Comparison of ENCODE assay signal across 19 cellular contexts in genomic region chr9:81552571-81552970, GRCh38.
DNase-seq lines count a peak whose midpoint lies in the region; ATAC-seq and TF ChIP-seq lines count a peak whose summit lies in the region.
"Had no signal": no experiment of that assay in that cellular context is flagged by ENCODE, and none has a peak within 500 bp of the region (broad histone marks: within the 10 kb centered on the region; RNA-seq: fewer than 3 reads in every experiment).

No MANE protein-coding gene starts in this region.

- no peaks in the 10 kb centered on the region for H4K20me1 ChIP-seq in GM23338 (replicated peaks; ENCODE audit: insufficient read depth)

- no peaks in the 10 kb centered on the region for H3K36me3 ChIP-seq in GM23338 (ENCODE audit: insufficient read depth)
- H3K36me3 ChIP-seq: MG63, ovary had no signal

- H3K9me2 ChIP-seq in GM23338 (ENCODE audit: insufficient read depth): peaks cover 16% of the 10 kb centered on the region; the same call in 1 of the 2 replicates

- no peaks in the 10 kb centered on the region for H3K9me3 Mint-ChIP-seq in GM23338
- H3K9me3 Mint-ChIP-seq in osteocyte (ENCODE audit: unreplicated experiment): no peaks in the 10 kb centered on the region
- H3K9me3 Mint-ChIP-seq: activated T-cell treated with anti-CD3 and anti-CD28 coated beads, Interleukin-2, amount 50 U/mL, for 4 hours; T-cell had no signal

- H3K36me3 Mint-ChIP-seq in GM23338 (ENCODE audit: low read depth) (no peaks in the 10 kb centered on the region), osteocyte (ENCODE audit: unreplicated experiment) (no peaks in the 10 kb centered on the region)
- H3K36me3 Mint-ChIP-seq: T-cell had no signal

- no peaks in the 10 kb centered on the region for H3F3A ChIP-seq in GM23338 (replicated peaks; ENCODE audit: low read depth)

- DNase-seq in GM23338 (ENCODE audit: low spot score) (no peak), NCI-H69 (lab: John Stamatoyannopoulos, UW) (peak; percentile 75), left lobe of liver (ENCODE audit: low spot score) (no peak), osteocyte (ENCODE audit: extremely low spot score, unreplicated experiment) (no peak), NCI-H2107 treated with DMSO at 0.1 percent for 48 hours (lab: John Stamatoyannopoulos, UW; ENCODE audit: unreplicated experiment) (no peak), NCI-H2107 (lab: John Stamatoyannopoulos, UW) (no peak)
- DNase-seq: activated CD4-positive, alpha-beta T cell treated with anti-CD3 and anti-CD28 coated beads for 36 hours; activated CD8-positive, alpha-beta memory T cell treated with anti-CD3 and anti-CD28 coated beads for 24 hours; activated naive CD4-positive, alpha-beta T cell treated with Interleukin-2 at 50 U/mL for 16 hours; activated T-cell treated with anti-CD3 and anti-CD28 coated beads, Interleukin-2, amount 50 U/mL, for 4 hours; dermis blood vessel endothelial cell; GOT3; MG63; NCI-H1436; NCI-H226; NCI-H774; ovary; T-cell had no signal

- peak overlapping the region; percentile 12; the same call in 1 of the 2 replicates for H2AFZ ChIP-seq in GM23338

- H3K27ac ChIP-seq in GM23338 (ENCODE audit: low read depth): peak overlapping the region; percentile 11; the same call in 1 of the 2 replicates
- H3K27ac ChIP-seq: ovary had no signal

- no peak overlapping the region for H3K4me2 ChIP-seq in GM23338

- no peak overlapping the region for H3K4me3 Mint-ChIP-seq in GM23338
- no peak overlapping the region for H3K4me3 Mint-ChIP-seq in osteocyte (ENCODE audit: unreplicated experiment)
- H3K4me3 Mint-ChIP-seq: activated CD4-positive, alpha-beta T cell treated with anti-CD3 and anti-CD28 coated beads for 36 hours; activated T-cell treated with anti-CD3 and anti-CD28 coated beads, Interleukin-2, amount 50 U/mL, for 4 hours; T-cell had no signal

- peaks cover 51% of the 10 kb centered on the region for H3K4me1 ChIP-seq in GM23338 (ENCODE audit: insufficient read depth)

- no peaks in the 10 kb centered on the region for H3K27me3 ChIP-seq in GM23338 (ENCODE audit: insufficient read depth)
- H3K27me3 ChIP-seq: MG63, ovary had no signal

- no peaks in the 10 kb centered on the region for H3K79me2 ChIP-seq in GM23338 (replicated peaks; ENCODE audit: insufficient read depth)

- no peak overlapping the region for H3K27ac Mint-ChIP-seq in GM23338
- H3K27ac Mint-ChIP-seq in osteocyte (ENCODE audit: unreplicated experiment): no peak overlapping the region
- H3K27ac Mint-ChIP-seq: activated CD4-positive, alpha-beta T cell treated with anti-CD3 and anti-CD28 coated beads for 36 hours; T-cell had no signal

- no peak overlapping the region for H3K4me3 ChIP-seq in GM23338
- H3K4me3 ChIP-seq: MG63, ovary had no signal

- peak in 1 of 2 experiments; percentile 30; a peak in 1 of 4 replicates for TF ChIP-seq CTCF in GM23338 (conservative IDR thresholded peaks at IDR 0.05; ENCODE audit: low read depth in 2 of 2)
- peak; percentile 29 for TF ChIP-seq CTCF in osteocyte (IDR thresholded peaks at IDR 0.05)

- H3K4me1 Mint-ChIP-seq in GM23338 (peaks cover 45% of the 10 kb centered on the region), osteocyte (ENCODE audit: unreplicated experiment) (peaks cover 36% of the 10 kb centered on the region)
- H3K4me1 Mint-ChIP-seq: activated CD4-positive, alpha-beta T cell treated with anti-CD3 and anti-CD28 coated beads for 36 hours; T-cell had no signal

- H3K27me3 Mint-ChIP-seq in GM23338 (ENCODE audit: insufficient read depth, low read depth, poor library complexity): peaks cover 2% of the 10 kb centered on the region
- peaks cover 5% of the 10 kb centered on the region for H3K27me3 Mint-ChIP-seq in osteocyte (ENCODE audit: unreplicated experiment)
- H3K27me3 Mint-ChIP-seq: T-cell had no signal

- ATAC-seq in GM23338 (no peak), left lobe of liver (peak; percentile 57), HG02642 (IDR thresholded peaks at IDR 0.05; ENCODE audit: poor library complexity, unreplicated experiment) (no peak)
- ATAC-seq: activated CD4-positive, alpha-beta T cell treated with anti-CD3 and anti-CD28 coated beads for 36 hours; activated T-cell treated with anti-CD3 and anti-CD28 coated beads, Interleukin-2, amount 50 U/mL, for 4 hours; T-cell had no signal

TF ChIP-seq in GM23338, 12 proteins besides CTCF, POLR2A, EP300 and RAD21 (continues in another document):
- TF ChIP-seq JUNB (IDR thresholded peaks at IDR 0.05; ENCODE audit: unreplicated experiment) (no peak), EZH2 (IDR thresholded peaks at IDR 0.05; ENCODE audit: low read depth, unreplicated experiment) (no peak), ZNF462 (CRISPR knock-in tag; IDR thresholded peaks at IDR 0.05) (no peak), ZNF331 (CRISPR knock-in tag; IDR thresholded peaks at IDR 0.05; ENCODE audit: low read depth) (no peak), ZNF114 (CRISPR knock-in tag; IDR thresholded peaks at IDR 0.05) (no peak), STAT1 (IDR thresholded peaks at IDR 0.05; ENCODE audit: unreplicated experiment) (no peak), ETS1 (IDR thresholded peaks at IDR 0.05) (no peak), NANOG (IDR thresholded peaks at IDR 0.05; ENCODE audit: borderline replicate concordance) (no peak)
